ENCODE assay signal across 8 cellular contexts in the genomic region with DNA sequence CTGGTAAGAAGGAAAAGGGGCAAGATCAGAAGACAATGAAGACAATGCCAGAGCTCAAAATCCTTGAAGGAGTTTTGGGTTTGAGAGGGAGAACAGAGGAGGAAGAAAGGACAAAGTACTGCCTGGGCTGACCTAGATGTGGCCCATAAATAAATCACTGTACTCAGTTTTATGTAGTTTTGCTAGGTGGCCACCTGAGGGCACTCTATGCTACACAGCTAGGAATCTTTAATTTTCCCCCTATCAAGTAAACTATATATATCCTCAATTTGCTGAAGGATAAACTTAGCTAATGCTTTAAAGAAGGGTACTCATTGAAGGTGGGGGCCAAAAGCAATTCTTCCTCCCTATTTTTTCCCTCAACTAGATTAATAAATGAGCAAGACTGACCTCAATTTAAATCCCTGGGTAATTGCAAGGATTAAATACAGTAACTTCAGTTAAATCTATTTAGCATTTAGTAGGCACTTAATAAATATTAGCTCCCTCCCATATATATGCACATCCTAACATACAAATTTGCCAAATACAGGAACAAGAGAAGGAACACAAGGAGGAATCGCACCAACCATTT.
DNase-seq lines count a peak whose midpoint lies in the region; ATAC-seq and TF ChIP-seq lines count a peak whose summit lies in the region.

No MANE protein-coding gene starts in this region.

- no peak overlapping the region for H3K9ac ChIP-seq in OCI-LY3 (ENCODE audit: low read length)
- no peak overlapping the region for H3K9ac ChIP-seq in endodermal cell (ENCODE audit: extremely low read depth, low read length, poor library complexity, severe bottlenecking)

- H3K9me3 Mint-ChIP-seq in activated CD4-positive, alpha-beta T cell treated with anti-CD3 and anti-CD28 coated beads, Interleukin-2, amount 10 ng/mL, durations not matched to agents 24 days and 14 days: no peaks in the 10 kb centered on the region
- no peaks in the 10 kb centered on the region for H3K9me3 Mint-ChIP-seq in endodermal cell

- H3K27me3 Mint-ChIP-seq in activated CD4-positive, alpha-beta T cell treated with anti-CD3 and anti-CD28 coated beads, Interleukin-2, amount 10 ng/mL, durations not matched to agents 24 days and 14 days: no peaks in the 10 kb centered on the region
- H3K27me3 Mint-ChIP-seq in endodermal cell (ENCODE audit: insufficient read depth): no peaks in the 10 kb centered on the region

- peak overlapping the region; percentile 71 for H3K4me3 ChIP-seq in OCI-LY3 (ENCODE audit: low read length)
- peak overlapping the region; percentile 20 for H3K4me3 ChIP-seq in endodermal cell (ENCODE audit: low read length)

- H3K27me3 ChIP-seq in OCI-LY3 (ENCODE audit: low read depth, low read length): no peaks in the 10 kb centered on the region
- no peaks in the 10 kb centered on the region for H3K27me3 ChIP-seq in endodermal cell (ENCODE audit: control insufficient read depth, insufficient read depth, low read length, poor library complexity, severe bottlenecking)

- H3K79me2 ChIP-seq in OCI-LY3 (ENCODE audit: low read length): no peaks in the 10 kb centered on the region

- no peaks in the 10 kb centered on the region for H3K36me3 Mint-ChIP-seq in activated CD4-positive, alpha-beta T cell treated with anti-CD3 and anti-CD28 coated beads, Interleukin-2, amount 10 ng/mL, durations not matched to agents 24 days and 14 days (ENCODE audit: low read depth)
- H3K36me3 Mint-ChIP-seq in endodermal cell (ENCODE audit: low read depth): no peaks in the 10 kb centered on the region

- peak overlapping the region; percentile 76 for H3K4me2 ChIP-seq in OCI-LY3 (ENCODE audit: low read length)

- 90 to 100% methylated on average over 1 of the region's 1 CpG for WGBS in endodermal cell (ENCODE audit: insufficient coverage in 1 of 2, insufficient read length in 1 of 2), 2 experiments

- intact Hi-C loops in activated CD4-positive, alpha-beta T cell treated with anti-CD3 and anti-CD28 coated beads, Interleukin-2, amount 10 ng/mL, durations not matched to agents 24 days and 14 days (cut with micrococcal nuclease): loop anchor here (1.0 kb wide), 1 partner anchor 1545 kb away; no protein-coding TSS in a partner anchor

- H4K20me1 ChIP-seq in OCI-LY3 (ENCODE audit: insufficient read depth, low read length): no peaks in the 10 kb centered on the region

- H3K4me1 ChIP-seq in OCI-LY3 (ENCODE audit: low read length): peaks cover 9% of the 10 kb centered on the region; the same call in 1 of the 2 replicates
- H3K4me1 ChIP-seq in endodermal cell (ENCODE audit: control insufficient read depth, insufficient read depth, low read length): peaks cover 7% of the 10 kb centered on the region

- no peaks in the 10 kb centered on the region for H3K36me3 ChIP-seq in OCI-LY3 (replicated peaks; ENCODE audit: low read depth, low read length)
- no peaks in the 10 kb centered on the region for H3K36me3 ChIP-seq in endodermal cell (ENCODE audit: control insufficient read depth, insufficient read depth, low read length)

- H3K9me3 ChIP-seq in OCI-LY3 (ENCODE audit: insufficient read depth, low read length) (no peaks in the 10 kb centered on the region), endodermal cell (ENCODE audit: control insufficient read depth, low read length) (no peaks in the 10 kb centered on the region)

- H3K4me1 Mint-ChIP-seq in activated CD4-positive, alpha-beta T cell treated with anti-CD3 and anti-CD28 coated beads, Interleukin-2, amount 10 ng/mL, durations not matched to agents 24 days and 14 days: no peaks in the 10 kb centered on the region
- peaks cover 21% of the 10 kb centered on the region for H3K4me1 Mint-ChIP-seq in endodermal cell

- DNase-seq in activated CD4-positive, alpha-beta T cell treated with anti-CD3 and anti-CD28 coated beads, Interleukin-2, amount 10 ng/mL, durations not matched to agents 24 days and 14 days: peak; percentile 57
- no peak for DNase-seq in activated CD4-positive, alpha-beta T cell treated with anti-CD3 and anti-CD28 coated beads, Interleukin-2, amount 50 U/mL, for 1 hour
- DNase-seq in GM20000 (ENCODE audit: low spot score) (peak; percentile 25), endodermal cell (peak; percentile 56), midbrain (lab: John Stamatoyannopoulos, UW) (peak; percentile 42)
- DNase-seq in effector CD4-positive, alpha-beta T cell: no peak

- H3K4me3 Mint-ChIP-seq in activated CD4-positive, alpha-beta T cell treated with anti-CD3 and anti-CD28 coated beads, Interleukin-2, amount 10 ng/mL, durations not matched to agents 24 days and 14 days: no peak overlapping the region
- no peak overlapping the region for H3K4me3 Mint-ChIP-seq in endodermal cell

- peak; percentile 63 for TF ChIP-seq CTCF in GM20000 (IDR thresholded peaks at IDR 0.05; ENCODE audit: extremely low read depth, missing control alignments)
- TF ChIP-seq CTCF in OCI-LY3 (IDR thresholded peaks at IDR 0.05; ENCODE audit: low read depth, low read length): peak; percentile 68
- peak; percentile 81 for TF ChIP-seq CTCF in endodermal cell (conservative IDR thresholded peaks at IDR 0.05)

- peak overlapping the region; percentile 96 for H2AFZ ChIP-seq in OCI-LY3 (ENCODE audit: low read depth, low read length)

- H3K27ac ChIP-seq in OCI-LY3 (ENCODE audit: low read length) (no peak overlapping the region), endodermal cell (ENCODE audit: low read depth, low read length) (no peak overlapping the region)

- peak; percentile 50 for ATAC-seq in HG03520 (IDR thresholded peaks at IDR 0.05; ENCODE audit: unreplicated experiment)

- no peak overlapping the region for H3K27ac Mint-ChIP-seq in activated CD4-positive, alpha-beta T cell treated with anti-CD3 and anti-CD28 coated beads, Interleukin-2, amount 10 ng/mL, durations not matched to agents 24 days and 14 days
- no peak overlapping the region for H3K27ac Mint-ChIP-seq in endodermal cell

Comparison
In these comparisons a context has a peak if more than half of its experiments do, and no peak if none do; other contexts are left out.
1. DNase-seq: peak in activated CD4-positive, alpha-beta T cell treated with anti-CD3 and anti-CD28 coated beads, Interleukin-2, amount 10 ng/mL, durations not matched to agents 24 days and 14 days (single experiment), GM20000 (single experiment), endodermal cell (single experiment) and midbrain (single experiment); none in activated CD4-positive, alpha-beta T cell treated with anti-CD3 and anti-CD28 coated beads, Interleukin-2, amount 50 U/mL, for 1 hour (single experiment) and effector CD4-positive, alpha-beta T cell (single experiment).
2. Peak in every context shown above with its lines, with median percentiles within 50 percentile points of each other: CTCF ChIP-seq.